In the genomic region with DNA sequence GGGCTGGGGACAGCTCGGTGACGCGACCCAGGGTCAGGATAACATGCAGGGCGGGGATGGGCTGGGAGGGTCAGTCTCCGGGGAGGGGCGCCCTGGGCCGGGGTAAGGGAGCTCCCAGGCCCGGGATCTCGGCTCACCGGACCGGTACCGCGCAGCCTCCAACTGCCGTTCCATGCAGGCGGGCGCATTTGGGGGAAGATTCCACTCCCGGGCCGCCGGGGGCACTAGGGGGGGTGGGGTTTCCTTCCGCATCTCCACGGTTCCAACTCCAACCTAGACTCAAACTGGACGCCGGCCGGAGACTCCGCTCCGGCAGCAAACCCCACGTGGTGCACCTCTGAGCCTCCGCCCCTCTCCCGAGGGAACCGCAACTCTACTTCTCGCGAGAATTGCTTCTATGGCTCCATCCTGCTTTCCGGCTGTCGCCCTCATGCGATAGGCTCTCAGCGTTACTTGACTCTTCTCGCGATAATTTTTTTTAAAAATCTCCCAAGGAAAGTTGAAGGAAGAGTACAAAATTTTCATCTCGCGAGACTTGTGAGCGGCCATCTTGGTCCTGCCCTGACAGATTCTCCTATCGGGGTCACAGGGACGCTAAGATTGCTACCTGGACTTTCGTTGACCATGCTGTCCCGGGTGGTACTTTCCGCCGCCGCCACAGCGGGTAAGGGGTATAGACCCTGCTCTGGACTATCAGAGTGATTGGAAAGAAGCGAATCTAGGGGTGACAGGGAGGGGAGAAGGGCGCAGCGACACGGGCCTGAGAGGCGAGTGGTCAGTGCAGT, we compare ENCODE assay signal across 8 cellular contexts. TPM values are rescaled to one million over a fixed set of nuclear protein-coding genes. Genes with fewer than 3 reads are reported as not detected.
DNase-seq lines count a peak whose midpoint lies in the region; ATAC-seq and TF ChIP-seq lines count a peak whose summit lies in the region.

A gene with protein sequence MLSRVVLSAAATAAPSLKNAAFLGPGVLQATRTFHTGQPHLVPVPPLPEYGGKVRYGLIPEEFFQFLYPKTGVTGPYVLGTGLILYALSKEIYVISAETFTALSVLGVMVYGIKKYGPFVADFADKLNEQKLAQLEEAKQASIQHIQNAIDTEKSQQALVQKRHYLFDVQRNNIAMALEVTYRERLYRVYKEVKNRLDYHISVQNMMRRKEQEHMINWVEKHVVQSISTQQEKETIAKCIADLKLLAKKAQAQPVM (plus strand): TSS at position 547 of the 785 bp plus-strand sequence. CDS start 78 bp downstream, at position 625.
TSS of gene WDR77 (minus strand) at position 339 of the 785 bp plus-strand sequence. CDS start at position 252, 87 bp downstream.

- ATAC-seq in GM21717 (IDR thresholded peaks at IDR 0.05; ENCODE audit: unreplicated experiment) = peak; percentile 85

- H3K4me3 ChIP-seq in epithelial cell of proximal tubule (ENCODE audit: low read depth, low read length) = peak within 1 kb of the TSS; percentile 94

- no peaks in the 10 kb centered on the region for H3K9me3 Mint-ChIP-seq in activated T-cell treated with anti-CD3 and anti-CD28 coated beads, Interleukin-2, amount 50 U/mL, for 24 hours

- TF ChIP-seq CTCF in epithelial cell of proximal tubule (conservative IDR thresholded peaks at IDR 0.05; ENCODE audit: low read depth, low read length) = no peak

- DNase-seq in DMS153 treated with DMSO at 0.1 percent for 48 hours (lab: John Stamatoyannopoulos, UW; ENCODE audit: unreplicated experiment) (peak; percentile 99), KBM-7 (peak; percentile 98), epithelial cell of proximal tubule (ENCODE audit: low read depth) (peak; percentile 97), mucosa of gallbladder (ENCODE audit: low spot score) (peak; percentile 97)
- DNase-seq in activated T-cell treated with anti-CD3 and anti-CD28 coated beads, Interleukin-2, amount 50 U/mL, for 24 hours = peak; percentile 87
- DNase-seq in stimulated activated CD8-positive, alpha-beta memory T cell treated with anti-CD3 and anti-CD28 coated beads, Interleukin-4, amount 100 ng/mL, for 4 hours (ENCODE audit: low read depth in 2 of 2, low spot score in 1 of 2) = peak; percentile 71 to 85

- H3K4me1 Mint-ChIP-seq in activated T-cell treated with anti-CD3 and anti-CD28 coated beads, Interleukin-2, amount 50 U/mL, for 24 hours (ENCODE audit: low read depth) = peaks cover 80% of the 10 kb centered on the region

- peaks cover 99% of the 10 kb centered on the region for H3K36me3 Mint-ChIP-seq in activated T-cell treated with anti-CD3 and anti-CD28 coated beads, Interleukin-2, amount 50 U/mL, for 24 hours (ENCODE audit: low read depth)

- H3K27me3 Mint-ChIP-seq in activated T-cell treated with anti-CD3 and anti-CD28 coated beads, Interleukin-2, amount 50 U/mL, for 24 hours = no peaks in the 10 kb centered on the region

- peak within 1 kb of the TSS; percentile 100 for H3K4me3 Mint-ChIP-seq in activated T-cell treated with anti-CD3 and anti-CD28 coated beads, Interleukin-2, amount 50 U/mL, for 24 hours

- in situ Hi-C loops in KBM-7 (cut with MboI; ENCODE audit: low pct_unique_long_range_greater_than_20kb, low sequenced_read_pairs) = no loop called here

- H3K27ac Mint-ChIP-seq in activated T-cell treated with anti-CD3 and anti-CD28 coated beads, Interleukin-2, amount 50 U/mL, for 24 hours = peak within 1 kb of the TSS; percentile 99

TF ChIP-seq in PFSK-1, 5 proteins besides CTCF, POLR2A, EP300 and RAD21:
- TF ChIP-seq FOXP2 (optimal IDR thresholded peaks at IDR 0.05; ENCODE audit: borderline replicate concordance, extremely low read depth, extremely low read length, insufficient read depth) = peak; percentile 49
- peak; percentile 98 for TF ChIP-seq SIN3A (IDR thresholded peaks at IDR 0.05; ENCODE audit: borderline replicate concordance, insufficient read depth, low read length)
- TF ChIP-seq, protein P1, sequence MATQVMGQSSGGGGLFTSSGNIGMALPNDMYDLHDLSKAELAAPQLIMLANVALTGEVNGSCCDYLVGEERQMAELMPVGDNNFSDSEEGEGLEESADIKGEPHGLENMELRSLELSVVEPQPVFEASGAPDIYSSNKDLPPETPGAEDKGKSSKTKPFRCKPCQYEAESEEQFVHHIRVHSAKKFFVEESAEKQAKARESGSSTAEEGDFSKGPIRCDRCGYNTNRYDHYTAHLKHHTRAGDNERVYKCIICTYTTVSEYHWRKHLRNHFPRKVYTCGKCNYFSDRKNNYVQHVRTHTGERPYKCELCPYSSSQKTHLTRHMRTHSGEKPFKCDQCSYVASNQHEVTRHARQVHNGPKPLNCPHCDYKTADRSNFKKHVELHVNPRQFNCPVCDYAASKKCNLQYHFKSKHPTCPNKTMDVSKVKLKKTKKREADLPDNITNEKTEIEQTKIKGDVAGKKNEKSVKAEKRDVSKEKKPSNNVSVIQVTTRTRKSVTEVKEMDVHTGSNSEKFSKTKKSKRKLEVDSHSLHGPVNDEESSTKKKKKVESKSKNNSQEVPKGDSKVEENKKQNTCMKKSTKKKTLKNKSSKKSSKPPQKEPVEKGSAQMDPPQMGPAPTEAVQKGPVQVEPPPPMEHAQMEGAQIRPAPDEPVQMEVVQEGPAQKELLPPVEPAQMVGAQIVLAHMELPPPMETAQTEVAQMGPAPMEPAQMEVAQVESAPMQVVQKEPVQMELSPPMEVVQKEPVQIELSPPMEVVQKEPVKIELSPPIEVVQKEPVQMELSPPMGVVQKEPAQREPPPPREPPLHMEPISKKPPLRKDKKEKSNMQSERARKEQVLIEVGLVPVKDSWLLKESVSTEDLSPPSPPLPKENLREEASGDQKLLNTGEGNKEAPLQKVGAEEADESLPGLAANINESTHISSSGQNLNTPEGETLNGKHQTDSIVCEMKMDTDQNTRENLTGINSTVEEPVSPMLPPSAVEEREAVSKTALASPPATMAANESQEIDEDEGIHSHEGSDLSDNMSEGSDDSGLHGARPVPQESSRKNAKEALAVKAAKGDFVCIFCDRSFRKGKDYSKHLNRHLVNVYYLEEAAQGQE (IDR thresholded peaks at IDR 0.05; ENCODE audit: insufficient read depth in 1 of 2, low read depth in 2 of 2, low read length in 2 of 2) = peak in 1 of 2 experiments; percentile 26; a peak in 1 of 4 replicates
- peak; percentile 91 for TF ChIP-seq POLR2AphosphoS5 (IDR thresholded peaks at IDR 0.05; ENCODE audit: low read depth, low read length)
- peak; percentile 93 for TF ChIP-seq TAF1 (IDR thresholded peaks at IDR 0.05; ENCODE audit: borderline replicate concordance, insufficient read depth, low read length)

RNA-seq across cellular contexts. Expression of the first gene that starts in this region (rescaled TPM):
- polyA plus RNA-seq in PFSK-1 (2012; ENCODE audit: insufficient read length, low read depth) = 302 TPM
- total RNA-seq in epithelial cell of proximal tubule (329 and 351 TPM in 2 replicates), mucosa of gallbladder (192 TPM)

RNA-seq across cellular contexts. Expression of gene WDR77, which starts in this region (rescaled TPM):
- polyA plus RNA-seq in PFSK-1 (2012; ENCODE audit: insufficient read length, low read depth) = 75.2 TPM
- total RNA-seq in epithelial cell of proximal tubule (79.4 and 81.2 TPM in 2 replicates), mucosa of gallbladder (25.6 TPM)

Comparison
In these comparisons a context has a peak if more than half of its experiments do, and no peak if none do; other contexts are left out.
1. Peak in every context shown above with its lines: DNase-seq, ATAC-seq and H3K4me3 ChIP-seq.